ENCODE assay signal across 14 cellular contexts in genomic region chr7:79055722-79056415, GRCh38.
DNase-seq lines count a peak whose midpoint lies in the region; ATAC-seq and TF ChIP-seq lines count a peak whose summit lies in the region.
"Had no signal": no experiment of that assay in that cellular context is flagged by ENCODE, and none has a peak within 500 bp of the region (broad histone marks: within the 10 kb centered on the region; RNA-seq: fewer than 3 reads in every experiment).

No MANE protein-coding gene starts in this region.

- H3K4me3 Mint-ChIP-seq in Calu3 (ENCODE audit: low read depth, unreplicated experiment) = no peak overlapping the region
- H3K4me3 Mint-ChIP-seq: activated CD4-positive, alpha-beta memory T cell treated with anti-CD3 and anti-CD28 coated beads for 36 hours; activated T-cell treated with anti-CD3 and anti-CD28 coated beads, Interleukin-2, amount 50 U/mL, for 72 hours; endodermal cell had no signal

- no peak overlapping the region for H3K27ac Mint-ChIP-seq in Calu3 (ENCODE audit: unreplicated experiment)
- H3K27ac Mint-ChIP-seq: activated CD4-positive, alpha-beta memory T cell treated with anti-CD3 and anti-CD28 coated beads for 36 hours; activated T-cell treated with anti-CD3 and anti-CD28 coated beads, Interleukin-2, amount 50 U/mL, for 72 hours; endodermal cell had no signal

- DNase-seq in Calu3 (peak; percentile 63), NCI-H1417 treated with DMSO at 0.1 percent for 48 hours (lab: John Stamatoyannopoulos, UW) (peak; percentile 26), mucosa of gallbladder (ENCODE audit: low spot score) (peak; percentile 67), NCI-H187 (lab: John Stamatoyannopoulos, UW) (no peak), superior temporal gyrus (ENCODE audit: extremely low spot score) (no peak), COR-L47 (lab: John Stamatoyannopoulos, UW) (no peak), ACHN (no peak)
- DNase-seq: activated CD4-positive, alpha-beta memory T cell treated with anti-CD3 and anti-CD28 coated beads for 36 hours; activated T-cell treated with anti-CD3 and anti-CD28 coated beads, Interleukin-2, amount 50 U/mL, for 72 hours; cerebellar nuclear complex; endodermal cell; NCI-H2107 had no signal

- in situ Hi-C loops in ACHN (cut with HindIII; ENCODE audit: low pct_ligation_motif_present, low pct_unique_long_range_greater_than_20kb, low sequenced_read_pairs) = no loop called here

- no peaks in the 10 kb centered on the region for H3K9me3 Mint-ChIP-seq in Calu3 (ENCODE audit: low read depth, unreplicated experiment)
- H3K9me3 Mint-ChIP-seq: endodermal cell had no signal

- CTCF ChIA-PET in Calu3 (lab: Charles Lee) = no interaction called here

- no peaks in the 10 kb centered on the region for H3K27me3 Mint-ChIP-seq in Calu3 (ENCODE audit: unreplicated experiment)
- H3K27me3 Mint-ChIP-seq: activated CD4-positive, alpha-beta memory T cell treated with anti-CD3 and anti-CD28 coated beads for 36 hours had no signal

- intact Hi-C loops in Calu3 (cut with micrococcal nuclease; ENCODE audit: unreplicated experiment) = loop anchor here (10.0 kb wide), 1 partner anchor 49 kb away; no protein-coding TSS in a partner anchor

- peak; percentile 62 for ATAC-seq in esophagus mucosa
- ATAC-seq: activated T-cell treated with anti-CD3 and anti-CD28 coated beads, Interleukin-2, amount 50 U/mL, for 72 hours; gastroesophageal sphincter had no signal

- TF ChIP-seq CTCF in Calu3 (IDR thresholded peaks at IDR 0.05; ENCODE audit: unreplicated experiment) = no peak

- no peaks in the 10 kb centered on the region for H3K36me3 Mint-ChIP-seq in Calu3 (ENCODE audit: insufficient read depth, unreplicated experiment)
- H3K36me3 Mint-ChIP-seq: activated CD4-positive, alpha-beta memory T cell treated with anti-CD3 and anti-CD28 coated beads for 36 hours had no signal

- H3K4me1 Mint-ChIP-seq in Calu3 (ENCODE audit: low read depth, unreplicated experiment) = peaks cover 12% of the 10 kb centered on the region

- BruUV-seq in Calu3 (replicated peaks; lab: Mats Ljungman, UMichigan) = no TSS peak

Comparison
In these comparisons a context has a peak if more than half of its experiments do, and no peak if none do; other contexts are left out.
1. DNase-seq: peak in Calu3 (single experiment), NCI-H1417 treated with DMSO at 0.1 percent for 48 hours (single experiment) and mucosa of gallbladder (single experiment); none in NCI-H187 (0 of 2), superior temporal gyrus (single experiment), COR-L47 (single experiment) and ACHN (single experiment).